Comparison of ENCODE assay signal across 2 cellular contexts in genomic region chr2:42725657-42726056, GRCh38.
TF ChIP-seq lines count a peak whose summit lies in the region.

No MANE protein-coding gene starts in this region.

TF ChIP-seq in SK-N-SH treated with all-trans-retinoic acid at 6 μM for 48 hours, 23 proteins besides CTCF, POLR2A, EP300 and RAD21 (continued from another document):
- no peak for TF ChIP-seq CREB5 (CRISPR knock-in tag; IDR thresholded peaks at IDR 0.05; ENCODE audit: low read depth)
- TF ChIP-seq PPARA (CRISPR knock-in tag; IDR thresholded peaks at IDR 0.05; ENCODE audit: borderline replicate concordance): no peak
- TF ChIP-seq TCF4 (CRISPR knock-in tag; IDR thresholded peaks at IDR 0.05; ENCODE audit: borderline replicate concordance): no peak

TF ChIP-seq in SK-N-SH, 30 proteins besides CTCF, POLR2A, EP300 and RAD21 (continued from another document):
- TF ChIP-seq USF2 (IDR thresholded peaks at IDR 0.05; ENCODE audit: borderline replicate concordance, low read depth, low read length) (no peak), FOXM1 (IDR thresholded peaks at IDR 0.05; ENCODE audit: low read depth) (no peak), IRF3 (IDR thresholded peaks at IDR 0.05; ENCODE audit: low read depth, low read length) (no peak), FOSL2 (IDR thresholded peaks at IDR 0.05; ENCODE audit: borderline replicate concordance, low read depth) (no peak), MXI1 (IDR thresholded peaks at IDR 0.05; ENCODE audit: low read depth, low read length) (no peak), NRF1 (IDR thresholded peaks at IDR 0.05; ENCODE audit: low read depth, low read length) (no peak), JUND (IDR thresholded peaks at IDR 0.05) (no peak), TCF12 (IDR thresholded peaks at IDR 0.05) (no peak), FOXJ3 (CRISPR knock-in tag; IDR thresholded peaks at IDR 0.05) (no peak), CHD2 (IDR thresholded peaks at IDR 0.05; ENCODE audit: low read length, partially characterized antibody) (no peak), TEAD4 (IDR thresholded peaks at IDR 0.05; ENCODE audit: borderline replicate concordance, insufficient read depth) (no peak), PBX3 (IDR thresholded peaks at IDR 0.05) (no peak), EZH2phosphoT487 (IDR thresholded peaks at IDR 0.05; ENCODE audit: borderline replicate concordance, low read depth) (no peak)
